29 cellular contexts compared by ENCODE assay signal in the genomic region with DNA sequence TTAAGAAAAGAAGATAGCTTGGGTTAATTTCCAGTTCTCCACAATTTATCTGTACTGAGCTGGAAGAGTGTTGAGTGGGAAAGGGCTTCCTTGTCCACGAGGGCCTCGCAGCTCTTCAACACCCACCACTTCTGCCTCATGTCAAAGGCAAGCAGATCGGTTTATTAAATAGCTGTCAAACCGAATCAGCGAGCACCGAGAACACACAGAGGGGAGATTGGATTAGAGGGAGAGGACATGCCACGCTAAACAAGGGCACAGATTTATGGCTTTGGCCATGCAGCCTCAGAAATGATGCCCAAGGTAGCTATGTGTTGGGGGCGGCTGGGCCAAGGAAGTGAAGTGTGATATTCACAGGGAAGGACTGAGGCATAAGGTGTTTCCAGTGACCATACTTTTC.
DNase-seq lines count a peak whose midpoint lies in the region; ATAC-seq, FAIRE-seq and TF ChIP-seq lines count a peak whose summit lies in the region.
"Had no signal": no experiment of that assay in that cellular context is flagged by ENCODE, and none has a peak within 500 bp of the region (broad histone marks: within the 10 kb centered on the region; RNA-seq: fewer than 3 reads in every experiment).

No MANE protein-coding gene starts in this region.

- FAIRE-seq in urothelium cell line (lab: Jason Lieb, UNC), result no peak
- FAIRE-seq: A204.1, GM12878, GM12892, GM18507 had no signal

- H3K9me3 ChIP-seq in ascending aorta, result no peaks in the 10 kb centered on the region
- H3K9me3 ChIP-seq: BE2C, BLaER1 had no signal

- no peaks in the 10 kb centered on the region for H3K27me3 ChIP-seq in ascending aorta
- H3K27me3 ChIP-seq: BE2C, BLaER1 had no signal

- CTCF ChIA-PET in activated CD4-positive, alpha-beta T cell treated with anti-CD3 and anti-CD28 coated beads for 36 hours (lab: Charles Lee), result interaction anchor here (0.9 kb wide), 1 partner anchor 172 kb away, joined by 4 read pairs; no protein-coding TSS in a partner anchor

- TF ChIP-seq CTCF in coronary artery (IDR thresholded peaks at IDR 0.05), result no peak
- no peak for TF ChIP-seq CTCF in ascending aorta (IDR thresholded peaks at IDR 0.05)

- no peak overlapping the region for H3K4me3 Mint-ChIP-seq in activated CD4-positive, alpha-beta T cell treated with anti-CD3 and anti-CD28 coated beads for 36 hours
- H3K4me3 Mint-ChIP-seq: CD14-positive monocyte; CD4-positive, alpha-beta memory T cell; CD4-positive, CD25-positive, alpha-beta regulatory T cell; CD8-positive, alpha-beta memory T cell had no signal

- no peaks in the 10 kb centered on the region for H3K36me3 ChIP-seq in ascending aorta
- H3K36me3 ChIP-seq: BE2C, BLaER1 had no signal

- H3K4me3 ChIP-seq in coronary artery (no peak overlapping the region), ascending aorta (no peak overlapping the region)
- H3K4me3 ChIP-seq: BLaER1, GM12878 had no signal

- no peaks in the 10 kb centered on the region for H3K9me3 Mint-ChIP-seq in activated CD4-positive, alpha-beta T cell treated with anti-CD3 and anti-CD28 coated beads for 36 hours (ENCODE audit: low read depth)
- H3K9me3 Mint-ChIP-seq: CD8-positive, alpha-beta memory T cell had no signal

- POLR2A ChIA-PET in activated CD4-positive, alpha-beta T cell treated with anti-CD3 and anti-CD28 coated beads for 36 hours (lab: Charles Lee), result no interaction called here

- no peaks in the 10 kb centered on the region for H3K4me1 ChIP-seq in ascending aorta

- no peaks in the 10 kb centered on the region for H3K36me3 Mint-ChIP-seq in activated CD4-positive, alpha-beta T cell treated with anti-CD3 and anti-CD28 coated beads for 36 hours (ENCODE audit: low read depth)
- H3K36me3 Mint-ChIP-seq: CD14-positive monocyte; CD4-positive, alpha-beta memory T cell; CD4-positive, CD25-positive, alpha-beta regulatory T cell; CD8-positive, alpha-beta memory T cell had no signal

- peak; percentile 97 for DNase-seq in SK-N-DZ (ENCODE audit: low spot score)
- peak; percentile 14 for DNase-seq in coronary artery (ENCODE audit: low spot score)
- DNase-seq in left kidney (ENCODE audit: low read depth, low spot score), result peak; percentile 34
- peak; percentile 52 for DNase-seq in retina
- no peak for DNase-seq in ascending aorta (ENCODE audit: low spot score in 2 of 2)
- no peak for DNase-seq in urothelium cell line (ENCODE audit: low spot score)
- no peak for DNase-seq in activated CD4-positive, alpha-beta T cell treated with anti-CD3 and anti-CD28 coated beads for 36 hours
- DNase-seq in NCI-H2107 (lab: John Stamatoyannopoulos, UW), result no peak
- DNase-seq: 8988T; ACHN; BE2C; C1 segment of cervical spinal cord; CD4-positive, alpha-beta memory T cell; CD4-positive, CD25-positive, alpha-beta regulatory T cell; CD8-positive, alpha-beta memory T cell; COR-L47; DMS 273 treated with DMSO at 0.1 percent for 48 hours; DMS153; DMS53; DMS79; DND-41; EL; GDM1 had no signal

- H3K27ac ChIP-seq in coronary artery (no peak overlapping the region), ascending aorta (no peak overlapping the region)
- H3K27ac ChIP-seq: BLaER1 had no signal

- H3K27me3 Mint-ChIP-seq in activated CD4-positive, alpha-beta T cell treated with anti-CD3 and anti-CD28 coated beads for 36 hours, result peaks cover 3% of the 10 kb centered on the region

- no peaks in the 10 kb centered on the region for H3K4me1 Mint-ChIP-seq in activated CD4-positive, alpha-beta T cell treated with anti-CD3 and anti-CD28 coated beads for 36 hours
- H3K4me1 Mint-ChIP-seq: CD14-positive monocyte; CD4-positive, alpha-beta memory T cell; CD4-positive, CD25-positive, alpha-beta regulatory T cell; CD8-positive, alpha-beta memory T cell had no signal

- no peak overlapping the region for H3K27ac Mint-ChIP-seq in activated CD4-positive, alpha-beta T cell treated with anti-CD3 and anti-CD28 coated beads for 36 hours
- H3K27ac Mint-ChIP-seq: CD14-positive monocyte; CD4-positive, alpha-beta memory T cell; CD4-positive, CD25-positive, alpha-beta regulatory T cell; CD8-positive, alpha-beta memory T cell had no signal

- no peak for ATAC-seq in activated CD4-positive, alpha-beta T cell treated with anti-CD3 and anti-CD28 coated beads for 36 hours
- ATAC-seq: GM12878 had no signal

- intact Hi-C loops in ascending aorta (cut with DNase I), result no loop called here
- intact Hi-C loops in activated CD4-positive, alpha-beta T cell treated with anti-CD3 and anti-CD28 coated beads for 36 hours (cut with DNase I, micrococcal nuclease), result no loop called here

Comparison
In these comparisons a context has a peak if more than half of its experiments do, and no peak if none do; other contexts are left out.
1. DNase-seq: peak in SK-N-DZ (single experiment), coronary artery (single experiment), left kidney (single experiment) and retina (single experiment); none in ascending aorta (0 of 2), urothelium cell line (single experiment), activated CD4-positive, alpha-beta T cell treated with anti-CD3 and anti-CD28 coated beads for 36 hours (single experiment) and NCI-H2107 (single experiment).